ENCODE assay signal across 1 cellular context in the genomic region with DNA sequence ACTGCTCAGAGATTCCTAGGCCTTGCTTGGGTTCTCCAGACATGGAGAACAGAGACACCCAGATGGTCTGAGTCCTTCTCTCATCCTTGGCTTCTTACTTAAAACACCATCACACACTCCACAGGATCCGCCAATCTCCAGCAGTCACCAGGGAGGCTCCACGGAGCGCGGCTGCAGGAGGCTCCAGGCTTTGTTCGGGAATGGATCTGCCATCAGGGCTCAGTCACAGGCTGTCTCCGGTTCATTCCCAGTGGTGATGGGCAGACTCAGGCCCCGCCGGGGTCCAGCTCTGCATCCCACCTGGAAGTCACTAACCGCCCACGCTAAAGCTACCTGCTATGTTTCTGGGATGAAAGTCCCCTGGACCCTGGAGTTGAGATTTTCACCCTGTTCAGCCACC.
TF ChIP-seq lines count a peak whose summit lies in the region.

No MANE protein-coding gene starts in this region.

TF ChIP-seq in H1, 55 proteins besides CTCF, POLR2A, EP300 and RAD21 (continued from another document):
- TF ChIP-seq, protein P1, sequence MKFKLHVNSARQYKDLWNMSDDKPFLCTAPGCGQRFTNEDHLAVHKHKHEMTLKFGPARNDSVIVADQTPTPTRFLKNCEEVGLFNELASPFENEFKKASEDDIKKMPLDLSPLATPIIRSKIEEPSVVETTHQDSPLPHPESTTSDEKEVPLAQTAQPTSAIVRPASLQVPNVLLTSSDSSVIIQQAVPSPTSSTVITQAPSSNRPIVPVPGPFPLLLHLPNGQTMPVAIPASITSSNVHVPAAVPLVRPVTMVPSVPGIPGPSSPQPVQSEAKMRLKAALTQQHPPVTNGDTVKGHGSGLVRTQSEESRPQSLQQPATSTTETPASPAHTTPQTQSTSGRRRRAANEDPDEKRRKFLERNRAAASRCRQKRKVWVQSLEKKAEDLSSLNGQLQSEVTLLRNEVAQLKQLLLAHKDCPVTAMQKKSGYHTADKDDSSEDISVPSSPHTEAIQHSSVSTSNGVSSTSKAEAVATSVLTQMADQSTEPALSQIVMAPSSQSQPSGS (IDR thresholded peaks at IDR 0.05; ENCODE audit: low read length): no peak
- no peak for TF ChIP-seq TBP (IDR thresholded peaks at IDR 0.05; ENCODE audit: low read depth, low read length)
